In the genomic region with DNA sequence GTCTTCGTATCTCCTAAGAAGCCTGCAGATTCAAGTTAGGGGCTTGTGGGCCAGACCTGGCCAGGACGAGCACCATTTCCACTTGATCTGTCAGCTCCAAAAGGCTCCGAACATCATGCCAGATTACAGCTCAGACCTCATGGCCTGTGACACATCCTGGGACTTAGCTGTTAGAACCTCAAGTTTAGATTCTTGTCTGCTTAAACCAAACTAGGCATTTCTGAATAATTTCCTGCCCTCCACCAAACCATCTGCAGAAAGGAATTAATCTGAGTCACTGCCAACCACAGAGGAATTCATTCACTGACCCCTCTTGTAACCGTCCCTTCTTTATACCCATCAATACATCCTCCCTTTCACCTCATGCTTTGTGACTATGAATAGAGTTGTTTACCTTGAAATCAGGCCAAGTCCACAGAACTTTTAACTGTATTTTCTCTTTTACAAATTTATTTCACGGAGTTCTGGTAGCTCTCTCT, we compare ENCODE assay signal across 8 cellular contexts.
DNase-seq lines count a peak whose midpoint lies in the region; ATAC-seq and TF ChIP-seq lines count a peak whose summit lies in the region.

No MANE protein-coding gene starts in this region.

- no peaks in the 10 kb centered on the region for H3K27me3 Mint-ChIP-seq in CD8-positive, alpha-beta T cell (ENCODE audit: low read depth)

- H3K9me3 ChIP-seq in CD8-positive, alpha-beta T cell (ENCODE audit: low read length): no peaks in the 10 kb centered on the region
- H3K9me3 ChIP-seq in adipocyte (ENCODE audit: control insufficient read depth, low read length): no peaks in the 10 kb centered on the region
- no peaks in the 10 kb centered on the region for H3K9me3 ChIP-seq in left lung
- H3K9me3 ChIP-seq in MM.1S (replicated peaks; ENCODE audit: insufficient read depth, low read length): no peaks in the 10 kb centered on the region

- H3K36me3 ChIP-seq in CD8-positive, alpha-beta T cell (ENCODE audit: insufficient read depth, low read length): no peaks in the 10 kb centered on the region
- no peaks in the 10 kb centered on the region for H3K36me3 ChIP-seq in adipocyte (ENCODE audit: control insufficient read depth, insufficient read depth, low read length, severe bottlenecking)
- H3K36me3 ChIP-seq in left lung: no peaks in the 10 kb centered on the region
- no peaks in the 10 kb centered on the region for H3K36me3 ChIP-seq in MM.1S (replicated peaks; ENCODE audit: insufficient read depth, low read length)

- H3K9me2 ChIP-seq in MM.1S (replicated peaks; ENCODE audit: insufficient read depth, low read length): no peaks in the 10 kb centered on the region

- no peak overlapping the region for H3K4me3 Mint-ChIP-seq in CD8-positive, alpha-beta T cell

- H4K20me1 ChIP-seq in MM.1S (ENCODE audit: insufficient read depth, low read length): no peaks in the 10 kb centered on the region

- no peak for DNase-seq in CD8-positive, alpha-beta T cell
- DNase-seq in LHCN-M2 (ENCODE audit: low read depth) (peak; percentile 99), adipocyte (ENCODE audit: low read depth) (peak; percentile 84), left lung (no peak), NCI-H2227 treated with DMSO at 0.1 percent for 48 hours (lab: John Stamatoyannopoulos, UW) (no peak), MM.1S (no peak), D341Med (ENCODE audit: low spot score) (no peak)

- no peak overlapping the region for H3K27ac ChIP-seq in CD8-positive, alpha-beta T cell (ENCODE audit: low read depth, low read length)
- H3K27ac ChIP-seq in left lung (peak overlapping the region; percentile 1 to 49), MM.1S (ENCODE audit: low read length) (no peak overlapping the region)

- peaks cover 18% of the 10 kb centered on the region for H3K4me1 ChIP-seq in CD8-positive, alpha-beta T cell (ENCODE audit: insufficient read depth, low read length)
- H3K4me1 ChIP-seq in adipocyte (ENCODE audit: control insufficient read depth, insufficient read depth, low read length): peaks cover 41% of the 10 kb centered on the region
- peaks cover 0 to 8% of the 10 kb centered on the region in 2 donors for H3K4me1 ChIP-seq in left lung
- H3K4me1 ChIP-seq in MM.1S (ENCODE audit: low read length): no peaks in the 10 kb centered on the region

- H3K4me3 ChIP-seq in CD8-positive, alpha-beta T cell (ENCODE audit: low read depth, low read length): no peak overlapping the region
- H3K4me3 ChIP-seq in adipocyte (ENCODE audit: low read length) (peak overlapping the region; percentile 61), left lung (no peak overlapping the region), MM.1S (ENCODE audit: low read length) (no peak overlapping the region)

- intact Hi-C loops in CD8-positive, alpha-beta T cell (cut with DNase I, micrococcal nuclease): no loop called here
- intact Hi-C loops in left lung (cut with DNase I): no loop called here

- no peaks in the 10 kb centered on the region for H3F3A ChIP-seq in MM.1S (ENCODE audit: insufficient read depth, low read length)

- H3K36me3 Mint-ChIP-seq in CD8-positive, alpha-beta T cell: peaks cover 2% of the 10 kb centered on the region

- H3K9ac ChIP-seq in adipocyte (ENCODE audit: low read length) (peak overlapping the region; percentile 79), MM.1S (ENCODE audit: low read length) (no peak overlapping the region)

- peak; percentile 23 for ATAC-seq in CD8-positive, alpha-beta T cell
- peak; percentile 45 for ATAC-seq in left lung
- no peak for ATAC-seq in HG03039 (IDR thresholded peaks at IDR 0.05; ENCODE audit: unreplicated experiment)

- no peaks in the 10 kb centered on the region for H3K79me2 ChIP-seq in MM.1S (ENCODE audit: low read length)

- TF ChIP-seq CTCF in CD8-positive, alpha-beta T cell (IDR thresholded peaks at IDR 0.05): no peak
- TF ChIP-seq CTCF in left lung (IDR thresholded peaks at IDR 0.05): no peak
- no peak for TF ChIP-seq CTCF in MM.1S (IDR thresholded peaks at IDR 0.05; ENCODE audit: low read length)

- no peak overlapping the region for H3K27ac Mint-ChIP-seq in CD8-positive, alpha-beta T cell

- no peak overlapping the region for H3K4me2 ChIP-seq in MM.1S (ENCODE audit: low read depth, low read length)

- no peaks in the 10 kb centered on the region for H3K27me3 ChIP-seq in CD8-positive, alpha-beta T cell (ENCODE audit: insufficient read depth, low read length)
- H3K27me3 ChIP-seq in adipocyte (replicated peaks; ENCODE audit: control insufficient read depth, insufficient read depth, low read length) (no peaks in the 10 kb centered on the region), left lung (no peaks in the 10 kb centered on the region), MM.1S (replicated peaks; ENCODE audit: insufficient read depth, low read length) (no peaks in the 10 kb centered on the region)

- peaks cover 8% of the 10 kb centered on the region for H3K4me1 Mint-ChIP-seq in CD8-positive, alpha-beta T cell (ENCODE audit: low read depth)

- POLR2A ChIA-PET in CD8-positive, alpha-beta T cell (lab: Charles Lee): interaction anchor here (1.9 kb wide), 1 partner anchor 15 kb away, joined by 7 read pairs; no protein-coding TSS in a partner anchor

- H3K9me3 Mint-ChIP-seq in CD8-positive, alpha-beta T cell: no peaks in the 10 kb centered on the region

- CTCF ChIA-PET in CD8-positive, alpha-beta T cell (lab: Charles Lee): interaction anchor here (1.0 kb wide), 1 partner anchor 109 kb away, joined by 3 read pairs; no protein-coding TSS in a partner anchor

- no peak overlapping the region for H2AFZ ChIP-seq in MM.1S (ENCODE audit: low read length)

Comparison
In these comparisons a context has a peak if more than half of its experiments do, and no peak if none do; other contexts are left out.
1. DNase-seq: peak in LHCN-M2 (single experiment) and adipocyte (single experiment); none in CD8-positive, alpha-beta T cell (0 of 7), left lung (0 of 2), NCI-H2227 treated with DMSO at 0.1 percent for 48 hours (single experiment), MM.1S (single experiment) and D341Med (single experiment).
2. H3K27ac ChIP-seq: peak in left lung (2 of 2); none in CD8-positive, alpha-beta T cell (single experiment) and MM.1S (single experiment).